Comparison of ENCODE assay signal across 21 cellular contexts in genomic region chr20:51928931-51929330, GRCh38.
DNase-seq lines count a peak whose midpoint lies in the region; ATAC-seq and TF ChIP-seq lines count a peak whose summit lies in the region.
"Had no signal": no experiment of that assay in that cellular context is flagged by ENCODE, and none has a peak within 500 bp of the region (broad histone marks: within the 10 kb centered on the region; RNA-seq: fewer than 3 reads in every experiment).

No MANE protein-coding gene starts in this region.

- DNase-seq in HS-5 (ENCODE audit: low read depth), result peak; percentile 51
- peak; percentile 14 for DNase-seq in RKO (ENCODE audit: low spot score)
- DNase-seq in foreskin keratinocyte, result no peak
- no peak for DNase-seq in osteoblast (ENCODE audit: insufficient read length, low spot score, missing footprints)
- no peak for DNase-seq in effector memory CD4-positive, alpha-beta T cell
- no peak for DNase-seq in 8988T
- DNase-seq: Caco-2; CD8-positive, alpha-beta T cell; H7; NCI-H1092 treated with DMSO at 0.1 percent for 48 hours; NCI-H1436 treated with DMSO at 0.1 percent for 48 hours; NCI-H1930; NCI-H2107; NCI-H446; NCI-H524 treated with DMSO at 0.1 percent for 48 hours; NCI-H774; Right ventricle myocardium superior had no signal

- no peaks in the 10 kb centered on the region for H3K9me3 ChIP-seq in osteoblast (ENCODE audit: low read depth, low read length)
- H3K9me3 ChIP-seq in effector memory CD4-positive, alpha-beta T cell (ENCODE audit: control insufficient read depth, low read length), result no peaks in the 10 kb centered on the region
- H3K9me3 ChIP-seq: Caco-2, SJSA1 had no signal

- peak overlapping the region; percentile 46 for H2AFZ ChIP-seq in osteoblast (ENCODE audit: low read length)

- H3K4me1 ChIP-seq in foreskin keratinocyte (no peaks in the 10 kb centered on the region), osteoblast (ENCODE audit: insufficient read depth, low read length) (peaks cover 11% of the 10 kb centered on the region)
- no peaks in the 10 kb centered on the region for H3K4me1 ChIP-seq in effector memory CD4-positive, alpha-beta T cell (ENCODE audit: control insufficient read depth, insufficient read depth, low read length, poor library complexity, severe bottlenecking)

- peak; percentile 57 for ATAC-seq in foreskin keratinocyte
- no peak for ATAC-seq in GM18505 (IDR thresholded peaks at IDR 0.05; ENCODE audit: unreplicated experiment)
- ATAC-seq: CD8-positive, alpha-beta T cell had no signal

- H4K20me1 ChIP-seq in osteoblast (ENCODE audit: insufficient read depth, low read length), result no peaks in the 10 kb centered on the region

- H3K36me3 ChIP-seq in osteoblast (ENCODE audit: insufficient read depth, low read length), result no peaks in the 10 kb centered on the region
- H3K36me3 ChIP-seq in effector memory CD4-positive, alpha-beta T cell (ENCODE audit: control insufficient read depth, insufficient read depth, low read length), result no peaks in the 10 kb centered on the region
- H3K36me3 ChIP-seq: SJSA1 had no signal

- H3K79me2 ChIP-seq in osteoblast (ENCODE audit: insufficient read depth, low read length), result no peaks in the 10 kb centered on the region

- no peak overlapping the region for H3K4me3 ChIP-seq in osteoblast (ENCODE audit: insufficient read depth, low read length)
- no peak overlapping the region for H3K4me3 ChIP-seq in effector memory CD4-positive, alpha-beta T cell (ENCODE audit: insufficient read depth, low read depth, low read length, poor library complexity, severe bottlenecking)
- H3K4me3 ChIP-seq: SJSA1 had no signal

- no peak overlapping the region for H3K27ac ChIP-seq in foreskin keratinocyte
- no peak overlapping the region for H3K27ac ChIP-seq in osteoblast (ENCODE audit: low read depth, low read length)
- no peak overlapping the region for H3K27ac ChIP-seq in effector memory CD4-positive, alpha-beta T cell (ENCODE audit: insufficient read depth, low read length, poor library complexity, severe bottlenecking)
- H3K27ac ChIP-seq: C4-2B, KMS-11, SJSA1 had no signal

- H3K27me3 ChIP-seq in foreskin keratinocyte (no peaks in the 10 kb centered on the region), osteoblast (ENCODE audit: insufficient read depth, low read length) (no peaks in the 10 kb centered on the region)
- H3K27me3 ChIP-seq in effector memory CD4-positive, alpha-beta T cell (replicated peaks; ENCODE audit: control insufficient read depth, insufficient read depth, low read length, poor library complexity, severe bottlenecking), result no peaks in the 10 kb centered on the region
- H3K27me3 ChIP-seq: SJSA1 had no signal

- H3K4me2 ChIP-seq in osteoblast (ENCODE audit: insufficient read depth, low read length), result no peak overlapping the region
- H3K4me2 ChIP-seq: KMS-11 had no signal

- TF ChIP-seq CTCF in foreskin keratinocyte (conservative IDR thresholded peaks at IDR 0.05), result no peak
- no peak for TF ChIP-seq CTCF in osteoblast (IDR thresholded peaks at IDR 0.05; ENCODE audit: extremely low read depth, low read depth, low read length)

- TF ChIP-seq POLR2A in GM18505 (IDR thresholded peaks at IDR 0.05; ENCODE audit: borderline replicate concordance, extremely low read depth, insufficient read depth, insufficient read length), result no peak

Comparison
In these comparisons a context has a peak if more than half of its experiments do, and no peak if none do; other contexts are left out.
1. DNase-seq: peak in HS-5 (single experiment) and RKO (single experiment); none in foreskin keratinocyte (0 of 2), osteoblast (single experiment), effector memory CD4-positive, alpha-beta T cell (0 of 3) and 8988T (single experiment).